In genomic region chr2:14524041-14524802, GRCh38 we compare ENCODE assay signal across 13 cellular contexts.
DNase-seq lines count a peak whose midpoint lies in the region; ATAC-seq and TF ChIP-seq lines count a peak whose summit lies in the region.
"Had no signal": no experiment of that assay in that cellular context is flagged by ENCODE, and none has a peak within 500 bp of the region (broad histone marks: within the 10 kb centered on the region; RNA-seq: fewer than 3 reads in every experiment).

No MANE protein-coding gene starts in this region.

- CTCF ChIA-PET in PC-9 (lab: Charles Lee): interaction anchor here (0.7 to 1.0 kb wide), 2 partner anchors 11 to 95 kb away, joined by 3 to 4 read pairs; no protein-coding TSS in a partner anchor

- H3K27ac ChIP-seq in PC-9: peak overlapping the region; percentile 61
- no peak overlapping the region for H3K27ac ChIP-seq in esophagus muscularis mucosa (replicated peaks in 1 of 4)

- DNase-seq in GM04504 (ENCODE audit: low read depth) (peak; percentile 71), PC-9 (peak; percentile 35 to 78), esophagus muscularis mucosa (ENCODE audit: extremely low spot score) (peak; percentile 17), skeletal muscle cell (ENCODE audit: low read depth) (peak; percentile 53), DMS 273 treated with DMSO at 0.1 percent for 48 hours (lab: John Stamatoyannopoulos, UW) (no peak), NCI-H748 treated with DMSO at 0.1 percent for 48 hours (lab: John Stamatoyannopoulos, UW) (no peak), NCI-H1436 treated with DMSO at 0.1 percent for 48 hours (lab: John Stamatoyannopoulos, UW) (no peak)
- DNase-seq: activated CD8-positive, alpha-beta T cell treated with anti-CD3 and anti-CD28 coated beads for 36 hours; activated gamma-delta T cell treated with Interleukin-2 at 50 U/mL for 16 hours; hypothalamus; small intestine had no signal

- H3K27me3 ChIP-seq in PC-9 (ENCODE audit: insufficient read depth, low read depth) (no peaks in the 10 kb centered on the region), esophagus muscularis mucosa (no peaks in the 10 kb centered on the region)

- no peaks in the 10 kb centered on the region for H3F3A ChIP-seq in PC-9 (ENCODE audit: insufficient read depth, low read depth)

- no peak for ATAC-seq in HG02642 (IDR thresholded peaks at IDR 0.05; ENCODE audit: poor library complexity, unreplicated experiment)
- ATAC-seq: activated CD8-positive, alpha-beta T cell treated with anti-CD3 and anti-CD28 coated beads for 36 hours had no signal

- H3K79me2 ChIP-seq in PC-9 (ENCODE audit: low read depth): no peaks in the 10 kb centered on the region

- no peak for TF ChIP-seq POLR2A in esophagus muscularis mucosa (IDR thresholded peaks at IDR 0.05; ENCODE audit: low read depth)

- peaks cover 4% of the 10 kb centered on the region; the same call in 1 of the 2 replicates for H3K4me1 ChIP-seq in PC-9 (replicated peaks; ENCODE audit: insufficient read depth)
- H3K4me1 ChIP-seq in esophagus muscularis mucosa: no peaks in the 10 kb centered on the region

- no peaks in the 10 kb centered on the region for H3K9me2 ChIP-seq in PC-9 (ENCODE audit: insufficient read depth)

- POLR2A ChIA-PET in PC-9 (lab: Charles Lee; ENCODE audit: unreplicated experiment): interaction anchor here (0.5 to 0.7 kb wide), 4 partner anchors 15 to 824 kb away, joined by 3 to 5 read pairs (median 4); no protein-coding TSS in a partner anchor

- peak overlapping the region; percentile 13; the same call in 1 of the 2 replicates for H3K4me2 ChIP-seq in PC-9

- H3K36me3 ChIP-seq in PC-9 (ENCODE audit: low read depth) (no peaks in the 10 kb centered on the region), esophagus muscularis mucosa (no peaks in the 10 kb centered on the region)

- H2AFZ ChIP-seq in PC-9: no peak overlapping the region

- no peaks in the 10 kb centered on the region for H3K9me3 ChIP-seq in PC-9 (ENCODE audit: insufficient read depth, low read depth)
- no peaks in the 10 kb centered on the region for H3K9me3 ChIP-seq in esophagus muscularis mucosa

- no peak for TF ChIP-seq EP300 in esophagus muscularis mucosa (IDR thresholded peaks at IDR 0.05)

- H3K4me3 ChIP-seq in PC-9 (no peak overlapping the region), esophagus muscularis mucosa (no peak overlapping the region), skeletal muscle cell (ENCODE audit: low read depth, low read length) (no peak overlapping the region)
- H3K4me3 ChIP-seq: lung had no signal

- TSS peak; percentile 73 for BruUV-seq in PC-9 (replicated peaks; lab: Mats Ljungman, UMichigan)

- intact Hi-C loops in PC-9 (cut with micrococcal nuclease; ENCODE audit: unreplicated experiment): loop anchor here (2.0 to 10.0 kb wide), 3 partner anchors 61 to 237 kb away; no protein-coding TSS in a partner anchor
- intact Hi-C loops in esophagus muscularis mucosa (cut with DNase I): no loop called here

- 88% methylated on average over 7 of the region's 7 CpGs for WGBS in esophagus muscularis mucosa

- TF ChIP-seq CTCF in PC-9 (conservative IDR thresholded peaks at IDR 0.05): no peak
- no peak for TF ChIP-seq CTCF in esophagus muscularis mucosa (IDR thresholded peaks at IDR 0.05)

- H4K20me1 ChIP-seq in PC-9 (ENCODE audit: insufficient read depth): no peaks in the 10 kb centered on the region

Comparison
In these comparisons a context has a peak if more than half of its experiments do, and no peak if none do; other contexts are left out.
1. DNase-seq: peak in GM04504 (single experiment), PC-9 (2 of 2), esophagus muscularis mucosa (single experiment) and skeletal muscle cell (single experiment); none in DMS 273 treated with DMSO at 0.1 percent for 48 hours (single experiment), NCI-H748 treated with DMSO at 0.1 percent for 48 hours (single experiment) and NCI-H1436 treated with DMSO at 0.1 percent for 48 hours (single experiment).